ENCODE assay signal across 9 cellular contexts in genomic region chr14:102900631-102901571, GRCh38. TPM values are rescaled to one million over a fixed set of nuclear protein-coding genes. Genes with fewer than 3 reads are reported as not detected.
DNase-seq lines count a peak whose midpoint lies in the region; ATAC-seq, FAIRE-seq and TF ChIP-seq lines count a peak whose summit lies in the region.
"Had no signal": no experiment of that assay in that cellular context is flagged by ENCODE, and none has a peak within 500 bp of the region (broad histone marks: within the 10 kb centered on the region; RNA-seq: fewer than 3 reads in every experiment).

No MANE protein-coding gene starts in this region.

- H3K36me3 Mint-ChIP-seq in glutamatergic neuron (ENCODE audit: unreplicated experiment) (peaks cover 9% of the 10 kb centered on the region), osteocyte (ENCODE audit: unreplicated experiment) (peaks cover 16% of the 10 kb centered on the region)

- H3K4me3 ChIP-seq in GM08714 (ENCODE audit: low read length) (peak overlapping the region; percentile 54; the same call in 1 of the 2 replicates), kidney (ENCODE audit: low read length in 2 of 2) (no peak overlapping the region)

- no peaks in the 10 kb centered on the region for H3K9me3 ChIP-seq in kidney (ENCODE audit: control insufficient read depth in 1 of 2, low read length in 2 of 2)

- FAIRE-seq in kidney (lab: Jason Lieb, UNC): no peak

- no peaks in the 10 kb centered on the region for H3K4me1 ChIP-seq in kidney (ENCODE audit: control insufficient read depth in 1 of 2, insufficient read depth in 1 of 2, low read depth in 1 of 2, low read length in 2 of 2)

- intact Hi-C loops in kidney (cut with DNase I): no loop called here

- TF ChIP-seq CTCF in glutamatergic neuron (IDR thresholded peaks at IDR 0.05; ENCODE audit: partially characterized antibody, unreplicated experiment): no peak
- TF ChIP-seq CTCF in kidney (IDR thresholded peaks at IDR 0.05; ENCODE audit: borderline replicate concordance, extremely low read depth, insufficient read depth): no peak
- TF ChIP-seq CTCF in osteocyte (IDR thresholded peaks at IDR 0.05): no peak

- ATAC-seq in GM19351 (IDR thresholded peaks at IDR 0.05; ENCODE audit: unreplicated experiment) (peak; percentile 61), HG03097 (IDR thresholded peaks at IDR 0.05; ENCODE audit: low FRiP score, unreplicated experiment) (peak; percentile 47)

- H3K4me1 Mint-ChIP-seq in glutamatergic neuron (ENCODE audit: low read depth, unreplicated experiment) (peaks cover 19% of the 10 kb centered on the region), osteocyte (ENCODE audit: unreplicated experiment) (no peaks in the 10 kb centered on the region)

- peaks cover 5% of the 10 kb centered on the region for H3K9me3 Mint-ChIP-seq in glutamatergic neuron (ENCODE audit: unreplicated experiment)
- H3K9me3 Mint-ChIP-seq in osteocyte (ENCODE audit: unreplicated experiment): no peaks in the 10 kb centered on the region

- DNase-seq in glutamatergic neuron: no peak
- DNase-seq in amniotic stem cell (lab: John Stamatoyannopoulos, UW): no peak
- no peak for DNase-seq in kidney
- DNase-seq in DMS 273 (lab: John Stamatoyannopoulos, UW; ENCODE audit: unreplicated experiment): no peak
- DNase-seq in osteocyte (ENCODE audit: extremely low spot score, unreplicated experiment): no peak

- no peak overlapping the region for H3K9ac ChIP-seq in kidney (ENCODE audit: low read length in 2 of 2)

- H3K27ac ChIP-seq in kidney (ENCODE audit: low read depth in 2 of 2, low read length in 2 of 2): no peak overlapping the region

- H3K36me3 ChIP-seq in kidney (ENCODE audit: control insufficient read depth in 1 of 2, insufficient read depth in 2 of 2, low read length in 2 of 2): peaks cover 0 to 4% of the 10 kb centered on the region in 2 donors

- H3K27ac Mint-ChIP-seq in glutamatergic neuron (ENCODE audit: unreplicated experiment) (peak overlapping the region; percentile 17), osteocyte (ENCODE audit: unreplicated experiment) (no peak overlapping the region)

- peaks cover 3% of the 10 kb centered on the region for H3K27me3 Mint-ChIP-seq in glutamatergic neuron (ENCODE audit: unreplicated experiment)
- H3K27me3 Mint-ChIP-seq in osteocyte (ENCODE audit: unreplicated experiment): no peaks in the 10 kb centered on the region

- H3K4me3 Mint-ChIP-seq in glutamatergic neuron (ENCODE audit: unreplicated experiment) (no peak overlapping the region), osteocyte (ENCODE audit: unreplicated experiment) (no peak overlapping the region)

RNA-seq across cellular contexts. Expression of gene AMN, which starts 21.6 kb away (rescaled TPM):
- total RNA-seq in glutamatergic neuron (ENCODE audit: unreplicated experiment) (0.34 TPM), kidney (58.0 TPM), osteocyte (0.37 and 0.86 TPM in 2 replicates)
- polyA plus RNA-seq in kidney (ENCODE audit: insufficient read depth, low read depth, low replicate concordance): 121 TPM
- total RNA-seq: SK-MEL-5 had no signal

Comparison
In these comparisons a context has a peak if more than half of its experiments do, and no peak if none do; other contexts are left out.
1. RNA of gene AMN, which starts 21.6 kb away (total RNA-seq): 58.0 TPM in kidney (single experiment); 0.37 to 0.86 TPM in osteocyte and 0.34 TPM in glutamatergic neuron (single experiment); every median in the first group is over 10 times any median in the second.